ENCODE assay signal across 1 cellular context in genomic region chrX:119029656-119030055, GRCh38.
A peak's percentile ranks its signal among the peaks of the same experiment; 100 is the strongest.
DNase-seq lines count a peak whose midpoint lies in the region.

No MANE protein-coding gene starts in this region.

- DNase-seq in activated gamma-delta T cell (lab: John Stamatoyannopoulos, UW): peak; percentile 3
